Comparison of ENCODE assay signal across 1 cellular context in genomic region chr1:60984066-60984799, GRCh38.
TF ChIP-seq lines count a peak whose summit lies in the region.

No MANE protein-coding gene starts in this region.

TF ChIP-seq in GM23338, 12 proteins besides CTCF, POLR2A, EP300 and RAD21 (continued from another document):
- TF ChIP-seq ETS1 (IDR thresholded peaks at IDR 0.05) (no peak), CREB1 (CRISPR knock-in tag; IDR thresholded peaks at IDR 0.05; ENCODE audit: low read depth) (no peak), STAT1 (IDR thresholded peaks at IDR 0.05; ENCODE audit: unreplicated experiment) (no peak), NANOG (IDR thresholded peaks at IDR 0.05; ENCODE audit: borderline replicate concordance) (no peak), EZH2phosphoT487 (IDR thresholded peaks at IDR 0.05; ENCODE audit: unreplicated experiment) (no peak)
TF ChIP-seq in GM23338: peak in this region for 0.
